In the genomic region with DNA sequence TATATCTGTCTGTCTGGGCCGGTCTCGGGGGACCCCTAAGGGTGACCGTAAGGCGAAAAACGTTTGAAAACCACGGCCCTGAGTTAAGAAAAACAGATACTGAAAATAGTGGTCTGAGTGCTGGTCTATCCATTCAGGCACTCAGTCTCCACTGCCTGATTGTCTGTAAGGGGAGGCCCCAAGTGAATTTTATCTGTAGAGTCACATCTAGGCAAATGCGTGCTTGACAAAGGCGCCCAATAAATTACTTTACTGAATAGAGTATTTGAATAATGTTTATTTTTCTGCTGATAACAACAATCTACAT, we compare ENCODE assay signal across 8 cellular contexts. TPM values are rescaled to one million over a fixed set of nuclear protein-coding genes. Genes with fewer than 3 reads are reported as not detected.
DNase-seq lines count a peak whose midpoint lies in the region; ATAC-seq and TF ChIP-seq lines count a peak whose summit lies in the region.

No MANE protein-coding gene starts in this region.

- peak overlapping the region; percentile 84 for H3K4me2 ChIP-seq in smooth muscle cell

- TF ChIP-seq CTCF in left ventricle myocardium inferior (IDR thresholded peaks at IDR 0.05; ENCODE audit: borderline replicate concordance) (no peak), smooth muscle cell (IDR thresholded peaks at IDR 0.05; ENCODE audit: borderline replicate concordance, insufficient read depth, poor library complexity, severe bottlenecking) (no peak)

- peak overlapping the region; percentile 94 for H3K27ac Mint-ChIP-seq in T-helper 17 cell

- peaks cover 18% of the 10 kb centered on the region for H4K20me1 ChIP-seq in smooth muscle cell (ENCODE audit: low read depth)

- H3K27me3 ChIP-seq in left ventricle myocardium inferior (ENCODE audit: low read depth) (no peaks in the 10 kb centered on the region), smooth muscle cell (ENCODE audit: low read depth) (no peaks in the 10 kb centered on the region)

- intact Hi-C loops in left ventricle myocardium inferior (cut with micrococcal nuclease), result no loop called here

- H3K4me3 Mint-ChIP-seq in T-helper 17 cell, result peak overlapping the region; percentile 97

- peaks cover 8% of the 10 kb centered on the region for H3K36me3 ChIP-seq in left ventricle myocardium inferior
- H3K36me3 ChIP-seq in smooth muscle cell (ENCODE audit: low read depth), result no peaks in the 10 kb centered on the region

- no peaks in the 10 kb centered on the region for H3F3A ChIP-seq in smooth muscle cell (ENCODE audit: low read depth)

- H3K36me3 Mint-ChIP-seq in T-helper 17 cell (ENCODE audit: low read depth), result peaks cover 5% of the 10 kb centered on the region

- H3K27ac ChIP-seq in left ventricle myocardium inferior (replicated peaks), result peak overlapping the region; percentile 95
- peak overlapping the region; percentile 99 for H3K27ac ChIP-seq in smooth muscle cell (ENCODE audit: low read depth)

- peak; percentile 27 to 34 for ATAC-seq in activated CD4-positive, CD25-positive, alpha-beta regulatory T cell treated with anti-CD3 and anti-CD28 coated beads, Interleukin-2, amount 50 U/mL, for 24 hours
- peak; percentile 18 for ATAC-seq in T-helper 17 cell

- H2AFZ ChIP-seq in smooth muscle cell (ENCODE audit: low read depth), result no peak overlapping the region

- H3K4me3 ChIP-seq in left ventricle myocardium inferior (peak overlapping the region; percentile 78), smooth muscle cell (peak overlapping the region; percentile 66)

- no peaks in the 10 kb centered on the region for H3K27me3 Mint-ChIP-seq in T-helper 17 cell

- WGBS in smooth muscle cell (ENCODE audit: low lambda C conversion rate), result 33% methylated on average over 8 of the region's 8 CpGs

- peaks cover 21% of the 10 kb centered on the region for H3K4me1 Mint-ChIP-seq in T-helper 17 cell

- no peak for DNase-seq in activated CD4-positive, CD25-positive, alpha-beta regulatory T cell treated with anti-CD3 and anti-CD28 coated beads, Interleukin-2, amount 50 U/mL, for 72 hours
- no peak for DNase-seq in T-helper 17 cell
- DNase-seq in left ventricle myocardium inferior, result no peak
- DNase-seq in smooth muscle cell (lab: John Stamatoyannopoulos, UW; ENCODE audit: unreplicated experiment), result no peak
- DNase-seq in NCI-H345 treated with DMSO at 0.1 percent for 48 hours (lab: John Stamatoyannopoulos, UW; ENCODE audit: unreplicated experiment), result no peak
- DNase-seq in activated effector memory CD4-positive, alpha-beta T cell treated with Interleukin-2 at 50 U/mL for 16 hours, result no peak
- no peak for DNase-seq in NCI-H2081 (lab: John Stamatoyannopoulos, UW)

- H3K9ac ChIP-seq in smooth muscle cell (ENCODE audit: low read depth), result peak overlapping the region; percentile 98

- H3K9me3 ChIP-seq in T-helper 17 cell (ENCODE audit: control insufficient read depth, low read length, poor library complexity, severe bottlenecking) (no peaks in the 10 kb centered on the region), left ventricle myocardium inferior (replicated peaks) (no peaks in the 10 kb centered on the region), smooth muscle cell (replicated peaks; ENCODE audit: low read depth) (peaks cover under 1% of the 10 kb centered on the region)

- peaks cover 48% of the 10 kb centered on the region for H3K4me1 ChIP-seq in left ventricle myocardium inferior
- peaks cover 22% of the 10 kb centered on the region for H3K4me1 ChIP-seq in smooth muscle cell (ENCODE audit: low read depth)

- peaks cover 47% of the 10 kb centered on the region for H3K79me2 ChIP-seq in smooth muscle cell (ENCODE audit: low read depth)

RNA-seq across cellular contexts. Expression of a gene that starts 0.5 kb away (rescaled TPM):
- total RNA-seq in T-helper 17 cell, result 10 to 100 TPM; 34.7 to 43.2 TPM
- 51.4 TPM for total RNA-seq in left ventricle myocardium inferior
- total RNA-seq in smooth muscle cell, result 56.4 and 64.4 TPM in 2 replicates
- 79.9 and 88.3 TPM in 2 replicates for polyA plus RNA-seq in smooth muscle cell

RNA-seq across cellular contexts. Expression of a gene that starts 0.8 kb away (rescaled TPM):
- total RNA-seq in T-helper 17 cell, result 10 to 100 TPM; 26.6 to 36.0 TPM
- 10.8 TPM for total RNA-seq in left ventricle myocardium inferior
- total RNA-seq in smooth muscle cell, result 41.2 and 54.0 TPM in 2 replicates
- polyA plus RNA-seq in smooth muscle cell, result 43.2 and 46.9 TPM in 2 replicates

RNA-seq across cellular contexts. Expression of a gene that starts 17.7 kb away (rescaled TPM):
- 100 to 1,000 TPM; 270 to 298 TPM for total RNA-seq in T-helper 17 cell
- 86.9 TPM for total RNA-seq in left ventricle myocardium inferior
- 2,676 and 3,414 TPM in 2 replicates for total RNA-seq in smooth muscle cell
- polyA plus RNA-seq in smooth muscle cell, result 301 and 319 TPM in 2 replicates

RNA-seq across cellular contexts. Expression of a gene that starts 22.5 kb away (rescaled TPM):
- 10 to 100 TPM; 10.0 to 13.8 TPM for total RNA-seq in T-helper 17 cell
- total RNA-seq in left ventricle myocardium inferior, result 1.3 TPM
- total RNA-seq in smooth muscle cell, result not detected in 2 replicates
- polyA plus RNA-seq in smooth muscle cell, result 0.72 TPM in 1 of 2 replicates, not detected in the other

RNA-seq across cellular contexts. Expression of a gene that starts 59.9 kb away (rescaled TPM):
- 1 to 10 TPM; 4.4 to 5.1 TPM for total RNA-seq in T-helper 17 cell
- 24.8 TPM for total RNA-seq in left ventricle myocardium inferior
- total RNA-seq in smooth muscle cell, result 4.0 and 9.0 TPM in 2 replicates
- polyA plus RNA-seq in smooth muscle cell, result 7.6 and 9.5 TPM in 2 replicates
